ENCODE assay signal across 5 cellular contexts in genomic region chr22:44345872-44346271, GRCh38. TPM values are rescaled to one million over a fixed set of nuclear protein-coding genes. Genes with fewer than 3 reads are reported as not detected.
"Had no signal": no experiment of that assay in that cellular context is flagged by ENCODE, and none has a peak within 500 bp of the region (broad histone marks: within the 10 kb centered on the region; RNA-seq: fewer than 3 reads in every experiment).

No MANE protein-coding gene starts in this region.

- DNase-seq: H9, HCEC 1CT had no signal

- H2AFZ ChIP-seq: GM23338 had no signal

- H3K4me1 Mint-ChIP-seq: IgD-negative memory B cell had no signal

- H3K4me3 ChIP-seq: GM23338 had no signal

- H3K27ac Mint-ChIP-seq: GM23338, H9, IgD-negative memory B cell had no signal

- H3K4me2 ChIP-seq: GM23338 had no signal

- ATAC-seq: GM23338 had no signal

- H3K9me3 Mint-ChIP-seq: GM23338, H9, IgD-negative memory B cell had no signal

- H3K36me3 Mint-ChIP-seq: IgD-negative memory B cell had no signal

- H3K4me3 Mint-ChIP-seq: GM23338, H9, IgD-negative memory B cell had no signal

RNA-seq across cellular contexts. Expression of gene SHISAL1, which starts 33.1 kb away (rescaled TPM):
- total RNA-seq: HT-29 had no signal
- polyA plus RNA-seq: IgD-negative memory B cell had no signal
